In the genomic region with DNA sequence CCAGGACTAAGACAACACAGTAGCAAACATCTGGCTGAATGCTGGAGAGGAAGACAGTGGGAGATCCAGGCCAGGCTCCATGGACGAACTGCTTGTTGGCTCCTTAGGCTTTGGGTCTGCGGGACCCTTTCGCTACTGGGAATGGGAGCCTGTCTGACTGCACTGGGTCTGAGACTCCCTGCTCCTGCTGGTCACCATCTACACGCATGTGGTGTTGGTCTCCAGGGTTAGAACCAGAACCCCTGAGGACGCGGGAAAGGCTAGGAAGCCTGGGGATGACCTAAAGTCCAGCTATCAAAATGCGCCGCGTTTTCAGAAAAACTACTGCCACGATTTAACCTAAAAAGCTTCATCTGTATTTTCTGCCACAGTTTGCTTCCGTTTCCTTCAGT, we compare ENCODE assay signal across 8 cellular contexts. TPM values are rescaled to one million over a fixed set of nuclear protein-coding genes. Genes with fewer than 3 reads are reported as not detected.
DNase-seq lines count a peak whose midpoint lies in the region; ATAC-seq and TF ChIP-seq lines count a peak whose summit lies in the region.

No MANE protein-coding gene starts in this region.

- peak overlapping the region; percentile 98 for H3K27ac Mint-ChIP-seq in neural crest cell (ENCODE audit: unreplicated experiment)

- H3K9me3 Mint-ChIP-seq in neural crest cell = no peaks in the 10 kb centered on the region

- H3K27me3 ChIP-seq in BE2C (no peaks in the 10 kb centered on the region), endocrine pancreas (ENCODE audit: control insufficient read depth, insufficient read depth, low read length) (no peaks in the 10 kb centered on the region)

- TF ChIP-seq CTCF in BE2C (IDR thresholded peaks at IDR 0.05; ENCODE audit: low read depth, low read length) (no peak), NB4 (IDR thresholded peaks at IDR 0.05; ENCODE audit: low read depth, low read length) (no peak), neural crest cell (conservative IDR thresholded peaks at IDR 0.05) (no peak)

- TF ChIP-seq POLR2A in NB4 (IDR thresholded peaks at IDR 0.05; ENCODE audit: extremely low read depth, insufficient read length) = no peak

- peaks cover 22% of the 10 kb centered on the region for H3K4me1 Mint-ChIP-seq in neural crest cell

- peaks cover 2% of the 10 kb centered on the region for H3K36me3 Mint-ChIP-seq in neural crest cell (ENCODE audit: low read depth)

- no peaks in the 10 kb centered on the region for H3K9me3 ChIP-seq in BE2C
- no peaks in the 10 kb centered on the region for H3K9me3 ChIP-seq in endocrine pancreas (ENCODE audit: control insufficient read depth, low read length)

- H3K4me3 ChIP-seq in BE2C (ENCODE audit: low read depth, low read length) (peak overlapping the region; percentile 67), NB4 (ENCODE audit: low read depth, low read length) (peak overlapping the region; percentile 60), endocrine pancreas (ENCODE audit: control insufficient read depth, insufficient read depth, low read length) (no peak overlapping the region)

- no peaks in the 10 kb centered on the region; the same call in 1 of the 2 replicates for H3K4me1 ChIP-seq in BE2C
- H3K4me1 ChIP-seq in endocrine pancreas (ENCODE audit: control insufficient read depth, insufficient read depth, low read length) = peaks cover 9% of the 10 kb centered on the region

- peaks cover 19% of the 10 kb centered on the region for H3K27me3 Mint-ChIP-seq in neural crest cell (ENCODE audit: low read depth)

- H3K36me3 ChIP-seq in BE2C (0 out of 2 replicates have a peak, but pooled peaks cover 2% of the 10 kb centered on the region), endocrine pancreas (ENCODE audit: control insufficient read depth, insufficient read depth, low read length) (no peaks in the 10 kb centered on the region)

- no peak for DNase-seq in BE2C
- no peak for DNase-seq in NB4 (ENCODE audit: low read depth)
- DNase-seq in neural crest cell (ENCODE audit: low read depth, low spot score) = no peak

- ATAC-seq in GM19351 (IDR thresholded peaks at IDR 0.05; ENCODE audit: unreplicated experiment) (no peak), GM18498 (IDR thresholded peaks at IDR 0.05; ENCODE audit: unreplicated experiment) (no peak), HG03457 (IDR thresholded peaks at IDR 0.05; ENCODE audit: unreplicated experiment) (no peak), GM19035 (IDR thresholded peaks at IDR 0.05; ENCODE audit: unreplicated experiment) (no peak)

- H3K4me3 Mint-ChIP-seq in neural crest cell = peak overlapping the region; percentile 94

- H3K9ac ChIP-seq in endocrine pancreas (ENCODE audit: control insufficient read depth, insufficient read depth, low read length) = peak overlapping the region; percentile 30

RNA-seq across cellular contexts. Expression of gene DNAJB6, which starts 0.8 kb away (rescaled TPM):
- 178 TPM for polyA plus RNA-seq in BE2C (2012; ENCODE audit: insufficient read depth, insufficient read length, low read depth)
- 102 and 107 TPM in 2 replicates for total RNA-seq in neural crest cell
